9 cellular contexts compared by ENCODE assay signal in the genomic region with DNA sequence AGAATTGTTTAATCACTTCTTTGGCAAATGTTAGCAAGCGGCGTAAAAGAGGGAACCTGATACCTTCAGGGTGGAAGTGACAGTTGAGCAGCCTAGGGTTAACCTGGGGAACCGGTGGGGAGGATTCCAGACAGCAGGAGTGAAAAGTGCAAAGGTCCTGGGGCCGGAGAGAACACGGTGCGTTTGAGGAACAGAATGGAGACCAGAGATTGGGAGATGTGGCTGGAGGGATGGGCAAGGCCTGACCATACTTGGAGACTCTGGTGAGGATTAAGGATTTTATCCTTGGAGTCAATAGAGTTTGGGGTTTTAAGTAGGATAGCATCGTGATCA. TPM values are rescaled to one million over a fixed set of nuclear protein-coding genes. Genes with fewer than 3 reads are reported as not detected.
DNase-seq lines count a peak whose midpoint lies in the region; ATAC-seq and TF ChIP-seq lines count a peak whose summit lies in the region.
"Had no signal": no experiment of that assay in that cellular context is flagged by ENCODE, and none has a peak within 500 bp of the region (broad histone marks: within the 10 kb centered on the region; RNA-seq: fewer than 3 reads in every experiment).

No MANE protein-coding gene starts in this region.

- intact Hi-C loops in natural killer cell (cut with micrococcal nuclease), result loop anchor here (2.0 to 5.0 kb wide), 3 partner anchors 34 to 517 kb away; partner anchors contain the start of genes ANKS3, DNAAF8, GLYR1 and UBN1

- H3K27ac Mint-ChIP-seq in natural killer cell, result peak overlapping the region; percentile 86 to 88

- H3K27me3 ChIP-seq in BLaER1 treated with 17β-estradiol and CSF1 and Interleukin-3, amounts not matched to agents 10 nM and 100 nM, result no peaks in the 10 kb centered on the region
- no peaks in the 10 kb centered on the region for H3K27me3 ChIP-seq in MM.1S (replicated peaks; ENCODE audit: insufficient read depth, low read length)
- H3K27me3 ChIP-seq in effector memory CD4-positive, alpha-beta T cell (replicated peaks; ENCODE audit: control insufficient read depth, insufficient read depth, low read length, poor library complexity, severe bottlenecking), result no peaks in the 10 kb centered on the region
- H3K27me3 ChIP-seq: body of pancreas had no signal

- no peak overlapping the region; a peak in 2 of 20 replicates for H3K4me3 ChIP-seq in BLaER1 treated with 17β-estradiol and CSF1 and Interleukin-3, amounts not matched to agents 10 nM and 100 nM
- 0 out of 2 replicates have a peak overlapping the region, but pooled peaks have one; percentile 62 for H3K4me3 ChIP-seq in MM.1S (ENCODE audit: low read length)
- H3K4me3 ChIP-seq in effector memory CD4-positive, alpha-beta T cell (ENCODE audit: insufficient read depth, low read depth, low read length, poor library complexity, severe bottlenecking), result no peak overlapping the region

- peaks cover 17% of the 10 kb centered on the region; the same call in 1 of the 2 replicates for H3F3A ChIP-seq in MM.1S (ENCODE audit: insufficient read depth, low read length)

- no peaks in the 10 kb centered on the region for H3K9me2 ChIP-seq in MM.1S (replicated peaks; ENCODE audit: insufficient read depth, low read length)

- H2AFZ ChIP-seq in MM.1S (ENCODE audit: low read length), result peak overlapping the region; percentile 69

- H3K79me2 ChIP-seq in MM.1S (ENCODE audit: low read length), result peaks cover 19% of the 10 kb centered on the region

- no peaks in the 10 kb centered on the region for H3K27me3 Mint-ChIP-seq in natural killer cell (ENCODE audit: low read depth in 2 of 2)

- peaks cover 10 to 15% (median 12%) of the 10 kb centered on the region in 11 experiments; a peak in 21 of 22 replicates for H3K36me3 ChIP-seq in BLaER1 treated with 17β-estradiol and CSF1 and Interleukin-3, amounts not matched to agents 10 nM and 100 nM
- no peaks in the 10 kb centered on the region for H3K36me3 ChIP-seq in MM.1S (replicated peaks; ENCODE audit: insufficient read depth, low read length)
- H3K36me3 ChIP-seq in effector memory CD4-positive, alpha-beta T cell (ENCODE audit: control insufficient read depth, insufficient read depth, low read length), result no peaks in the 10 kb centered on the region

- peak overlapping the region in 8 of 11 experiments; percentile 85 to 99 (median 93); a peak in 16 of 22 replicates for H3K4me2 ChIP-seq in BLaER1 treated with 17β-estradiol and CSF1 and Interleukin-3, amounts not matched to agents 10 nM and 100 nM
- H3K4me2 ChIP-seq in MM.1S (ENCODE audit: low read depth, low read length), result no peak overlapping the region; the same call in 1 of the 2 replicates

- H3K4me1 Mint-ChIP-seq in natural killer cell, result peaks cover 30 to 34% of the 10 kb centered on the region in 2 donors

- peak overlapping the region; percentile 51 for H3K4me3 Mint-ChIP-seq in natural killer cell

- ATAC-seq in natural killer cell (no peak), GM18505 (IDR thresholded peaks at IDR 0.05; ENCODE audit: unreplicated experiment) (no peak)

- TF ChIP-seq CTCF in MM.1S (IDR thresholded peaks at IDR 0.05; ENCODE audit: low read length) (no peak), natural killer cell (IDR thresholded peaks at IDR 0.05) (no peak)

- H3K36me3 Mint-ChIP-seq in natural killer cell, result no peaks in the 10 kb centered on the region

- H3K9me3 Mint-ChIP-seq in natural killer cell, result no peaks in the 10 kb centered on the region

- no peak overlapping the region for H3K9ac ChIP-seq in BLaER1 treated with 17β-estradiol and CSF1 and Interleukin-3, amounts not matched to agents 10 nM and 100 nM
- H3K9ac ChIP-seq in MM.1S (ENCODE audit: low read length), result no peak overlapping the region

- no peak overlapping the region for H3K27ac ChIP-seq in BLaER1 treated with 17β-estradiol and CSF1 and Interleukin-3, amounts not matched to agents 10 nM and 100 nM
- H3K27ac ChIP-seq in MM.1S (ENCODE audit: low read length), result no peak overlapping the region
- H3K27ac ChIP-seq in effector memory CD4-positive, alpha-beta T cell (ENCODE audit: insufficient read depth, low read length, poor library complexity, severe bottlenecking), result peak overlapping the region; percentile 56

- TF ChIP-seq POLR2A in GM18505 (IDR thresholded peaks at IDR 0.05; ENCODE audit: borderline replicate concordance, extremely low read depth, insufficient read depth, insufficient read length), result no peak

- DNase-seq in MM.1S, result no peak
- no peak for DNase-seq in effector memory CD4-positive, alpha-beta T cell
- no peak for DNase-seq in natural killer cell
- DNase-seq in activated effector memory CD4-positive, alpha-beta T cell treated with anti-CD3 and anti-CD28 coated beads, Interleukin-2, amount 50 U/mL, for 16 hours, result no peak
- DNase-seq in NCI-H1092 (lab: John Stamatoyannopoulos, UW), result no peak
- no peak for DNase-seq in NCI-H2029 (lab: John Stamatoyannopoulos, UW)

- peaks cover 27 to 39% (median 34%) of the 10 kb centered on the region in 10 experiments for H3K4me1 ChIP-seq in BLaER1 treated with 17β-estradiol and CSF1 and Interleukin-3, amounts not matched to agents 10 nM and 100 nM
- peaks cover 10% of the 10 kb centered on the region; the same call in 1 of the 2 replicates for H3K4me1 ChIP-seq in MM.1S (ENCODE audit: low read length)
- peaks cover 11% of the 10 kb centered on the region for H3K4me1 ChIP-seq in effector memory CD4-positive, alpha-beta T cell (ENCODE audit: control insufficient read depth, insufficient read depth, low read length, poor library complexity, severe bottlenecking)

- H3K9me3 ChIP-seq in BLaER1 treated with 17β-estradiol and CSF1 and Interleukin-3, amounts not matched to agents 10 nM and 100 nM (replicated peaks in 1 of 11), result no peaks in the 10 kb centered on the region
- H3K9me3 ChIP-seq in MM.1S (replicated peaks; ENCODE audit: insufficient read depth, low read length), result no peaks in the 10 kb centered on the region
- H3K9me3 ChIP-seq in effector memory CD4-positive, alpha-beta T cell (ENCODE audit: control insufficient read depth, low read length), result no peaks in the 10 kb centered on the region
- H3K9me3 ChIP-seq: body of pancreas had no signal

- peaks cover 0 to 19% (median 5%) of the 10 kb centered on the region in 11 experiments; a peak in 6 of 22 replicates for H4K20me1 ChIP-seq in BLaER1 treated with 17β-estradiol and CSF1 and Interleukin-3, amounts not matched to agents 10 nM and 100 nM
- H4K20me1 ChIP-seq in MM.1S (ENCODE audit: insufficient read depth, low read length), result no peaks in the 10 kb centered on the region

RNA-seq across cellular contexts. Expression of gene ZNF500, which starts 2.3 kb away (rescaled TPM):
- total RNA-seq in natural killer cell, result 10 to 100 TPM; 11.4 to 20.3 (median 13.0) TPM

RNA-seq across cellular contexts. Expression of gene SEPTIN12, which starts 18.9 kb away (rescaled TPM):
- total RNA-seq in natural killer cell, result under 1 TPM in 1 of 3 donors, not detected in 2; 0.59 TPM
- total RNA-seq: body of pancreas had no signal

RNA-seq across cellular contexts. Expression of gene SMIM22, which starts 25.9 kb away (rescaled TPM):
- not detected for total RNA-seq in natural killer cell

RNA-seq across cellular contexts. Expression of gene ROGDI, which starts 33.2 kb away (rescaled TPM):
- total RNA-seq in natural killer cell, result 10 to 100 TPM in 1 of 3 donors, 1 to 10 TPM in 2; 6.6 to 15.5 (median 7.5) TPM

RNA-seq across cellular contexts. Expression of gene DNAAF8, which starts 34.9 kb away (rescaled TPM):
- under 1 TPM in 1 of 3 donors, not detected in 2; 0.54 TPM for total RNA-seq in natural killer cell
